Comparison of ENCODE assay signal across 24 cellular contexts in genomic region chr1:110443393-110443918, GRCh38. TPM values are rescaled to one million over a fixed set of nuclear protein-coding genes. Genes with fewer than 3 reads are reported as not detected.
"Had no signal": no experiment of that assay in that cellular context is flagged by ENCODE, and none has a peak within 500 bp of the region (broad histone marks: within the 10 kb centered on the region; RNA-seq: fewer than 3 reads in every experiment).

No MANE protein-coding gene starts in this region.

- H3K4me2 ChIP-seq: hepatocyte had no signal

- H3K9me3 ChIP-seq: testis, tibial nerve, upper lobe of right lung, vagina had no signal

- FAIRE-seq: endometrium, small intestine had no signal

- DNase-seq: effector memory CD4-positive, alpha-beta T cell; foreskin keratinocyte; head of caudate nucleus; left colon; left ventricle myocardium superior; natural killer cell; right cardiac atrium; small intestine; stimulated activated CD4-positive, alpha-beta T cell treated with anti-CD3 and anti-CD28 coated beads, Interleukin-4, amount 100 ng/mL, for 1 hour; stimulated activated CD8-positive, alpha-beta memory T cell treated with anti-CD3 and anti-CD28 coated beads, Interleukin-4, amount 100 ng/mL, for 48 hours; testis; upper lobe of right lung had no signal

- H3K27ac ChIP-seq: foreskin keratinocyte, hepatocyte, testis, tibial nerve, upper lobe of right lung, vagina had no signal

- H3K27me3 ChIP-seq: testis, tibial nerve, upper lobe of right lung, vagina had no signal

- H3K4me3 ChIP-seq: hepatocyte, testis, tibial nerve, upper lobe of right lung, vagina had no signal

- H3K4me1 ChIP-seq: foreskin keratinocyte had no signal

- ATAC-seq: esophagus mucosa; foreskin keratinocyte; left colon; left ventricle myocardium superior; natural killer cell; right cardiac atrium; stimulated activated effector memory CD8-positive, alpha-beta T cell treated with anti-CD3 and anti-CD28 coated beads, Interleukin-12 subunit alpha, Interleukin-12 subunit beta, amount 100 ng/mL, for 72 hours; upper lobe of right lung had no signal

- H3K36me3 ChIP-seq: tibial nerve, upper lobe of right lung, vagina had no signal

- H2AFZ ChIP-seq: hepatocyte had no signal

RNA-seq across cellular contexts. Expression of gene PROK1, which starts 7.5 kb away (rescaled TPM):
- total RNA-seq: fibroblast of lung, foreskin keratinocyte, kidney epithelial cell, left colon, left ventricle myocardium superior, lung microvascular endothelial cell, myocyte, natural killer cell, neural crest cell, osteocyte had no signal
- polyA plus RNA-seq: fibroblast of lung, foreskin keratinocyte had no signal
